20 cellular contexts compared by ENCODE assay signal in the genomic region with DNA sequence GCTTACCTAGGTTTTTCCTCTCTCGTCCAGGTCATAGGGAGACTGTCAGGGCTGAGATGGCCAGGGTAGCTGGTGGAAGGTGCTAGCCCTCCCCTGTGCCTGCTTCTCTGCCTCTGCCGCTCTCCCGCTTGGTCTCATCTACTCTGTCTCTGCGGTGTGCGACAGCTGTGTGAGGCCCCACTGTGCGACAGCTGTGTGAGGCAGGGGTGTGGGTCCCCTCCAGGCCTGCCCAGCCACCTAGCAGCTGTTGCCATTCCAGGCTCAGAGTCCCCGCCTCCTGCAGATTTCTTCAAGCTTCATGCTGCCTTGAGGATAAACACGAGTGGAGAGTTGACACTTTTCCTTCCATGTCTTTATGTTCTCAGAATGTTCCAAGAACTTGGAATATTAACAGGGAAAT. TPM values are rescaled to one million over a fixed set of nuclear protein-coding genes. Genes with fewer than 3 reads are reported as not detected.
DNase-seq lines count a peak whose midpoint lies in the region; ATAC-seq and TF ChIP-seq lines count a peak whose summit lies in the region.
"Had no signal": no experiment of that assay in that cellular context is flagged by ENCODE, and none has a peak within 500 bp of the region (broad histone marks: within the 10 kb centered on the region; RNA-seq: fewer than 3 reads in every experiment).

No MANE protein-coding gene starts in this region.

- H3K9me3 ChIP-seq in upper lobe of right lung, result no peaks in the 10 kb centered on the region
- H3K9me3 ChIP-seq: A549 had no signal

- TF ChIP-seq CTCF in endothelial cell (IDR thresholded peaks at IDR 0.05; ENCODE audit: unreplicated experiment) (no peak), upper lobe of right lung (IDR thresholded peaks at IDR 0.05) (no peak)

- H3K27ac Mint-ChIP-seq in endothelial cell (ENCODE audit: unreplicated experiment) (peak overlapping the region; percentile 87), naive B cell (peak overlapping the region in 5 of 6 donors; percentile 12 to 97 (median 86))

- intact Hi-C loops in Right ventricle myocardium inferior (cut with DNase I) (no loop called here), left cardiac atrium (cut with DNase I) (no loop called here), upper lobe of right lung (cut with DNase I) (no loop called here)

- H3K27me3 ChIP-seq in upper lobe of right lung, result no peaks in the 10 kb centered on the region
- H3K27me3 ChIP-seq: BLaER1 had no signal

- H3K4me3 ChIP-seq in upper lobe of right lung, result no peak overlapping the region
- H3K4me3 ChIP-seq: A549, BLaER1, K562 had no signal

- peak; percentile 11 for ATAC-seq in Right ventricle myocardium inferior
- ATAC-seq in left cardiac atrium, result no peak
- ATAC-seq in naive B cell (ENCODE audit: low read depth in 2 of 2), result no peak
- peak; percentile 20 for ATAC-seq in upper lobe of right lung
- no peak for ATAC-seq in GM21619 (IDR thresholded peaks at IDR 0.05; ENCODE audit: unreplicated experiment)
- ATAC-seq: A549, K562, SK-N-SH treated with all-trans-retinoic acid at 6 μM for 48 hours had no signal

- H3K4me3 Mint-ChIP-seq in endothelial cell (ENCODE audit: unreplicated experiment) (peak overlapping the region; percentile 68), naive B cell (no peak overlapping the region)

- H3K27me3 Mint-ChIP-seq in endothelial cell (ENCODE audit: unreplicated experiment) (no peaks in the 10 kb centered on the region), naive B cell (no peaks in the 10 kb centered on the region)
- H3K27me3 Mint-ChIP-seq: CD4-positive, alpha-beta memory T cell had no signal

- H3K36me3 Mint-ChIP-seq in endothelial cell (ENCODE audit: low read depth, unreplicated experiment) (peaks cover 25% of the 10 kb centered on the region), naive B cell (peaks cover 14 to 16% of the 10 kb centered on the region in 2 donors)

- peaks cover 7% of the 10 kb centered on the region for H3K36me3 ChIP-seq in upper lobe of right lung

- H3K4me1 Mint-ChIP-seq in endothelial cell (ENCODE audit: unreplicated experiment) (peaks cover 67% of the 10 kb centered on the region), naive B cell (peaks cover 63 to 86% (median 72%) of the 10 kb centered on the region in 3 donors)

- DNase-seq in Right ventricle myocardium inferior (ENCODE audit: missing footprints), result no peak
- no peak for DNase-seq in left cardiac atrium
- DNase-seq in endothelial cell (ENCODE audit: low spot score), result no peak
- DNase-seq in naive B cell, result no peak
- DNase-seq in upper lobe of right lung, result no peak
- DNase-seq in NCI-H128 (lab: John Stamatoyannopoulos, UW; ENCODE audit: unreplicated experiment), result no peak
- no peak for DNase-seq in NCI-H2107 treated with DMSO at 0.1 percent for 48 hours (lab: John Stamatoyannopoulos, UW; ENCODE audit: unreplicated experiment)
- DNase-seq: Calu3; CD4-positive, alpha-beta memory T cell; GOT3; NCI-H1105; NCI-H1694 treated with DMSO at 0.1 percent for 48 hours; NCI-H345; NCI-H526 treated with DMSO at 0.1 percent for 48 hours; SHP77 treated with DMSO at 0.1 percent for 48 hours had no signal

- H3K27ac ChIP-seq in upper lobe of right lung, result no peak overlapping the region
- H3K27ac ChIP-seq: A549, BLaER1 had no signal

- no peaks in the 10 kb centered on the region for H3K9me3 Mint-ChIP-seq in endothelial cell (ENCODE audit: unreplicated experiment)
- no peaks in the 10 kb centered on the region for H3K9me3 Mint-ChIP-seq in naive B cell
- H3K9me3 Mint-ChIP-seq: CD4-positive, alpha-beta memory T cell had no signal

- H3K4me1 ChIP-seq in upper lobe of right lung, result peaks cover 15% of the 10 kb centered on the region
- H3K4me1 ChIP-seq: A549 had no signal

RNA-seq across cellular contexts. Expression of a gene that starts 53.0 kb away (rescaled TPM):
- total RNA-seq in Right ventricle myocardium inferior (50.6 TPM), left cardiac atrium (10 to 100 TPM; 34.8 to 45.5 TPM), endothelial cell (ENCODE audit: unreplicated experiment) (270 TPM), upper lobe of right lung (63.2 TPM)
- polyA plus RNA-seq in naive B cell (ENCODE audit: low read depth in 6 of 6), result 10 to 100 TPM in 5 of 6 donors, 1 to 10 TPM in 1; 9.1 to 26.9 (median 17.5) TPM

Comparison
In these comparisons a context has a peak if more than half of its experiments do, and no peak if none do; other contexts are left out.
1. ATAC-seq: peak in Right ventricle myocardium inferior (single experiment) and upper lobe of right lung (single experiment); none in left cardiac atrium (0 of 2), naive B cell (0 of 2) and GM21619 (single experiment).